In the genomic region with DNA sequence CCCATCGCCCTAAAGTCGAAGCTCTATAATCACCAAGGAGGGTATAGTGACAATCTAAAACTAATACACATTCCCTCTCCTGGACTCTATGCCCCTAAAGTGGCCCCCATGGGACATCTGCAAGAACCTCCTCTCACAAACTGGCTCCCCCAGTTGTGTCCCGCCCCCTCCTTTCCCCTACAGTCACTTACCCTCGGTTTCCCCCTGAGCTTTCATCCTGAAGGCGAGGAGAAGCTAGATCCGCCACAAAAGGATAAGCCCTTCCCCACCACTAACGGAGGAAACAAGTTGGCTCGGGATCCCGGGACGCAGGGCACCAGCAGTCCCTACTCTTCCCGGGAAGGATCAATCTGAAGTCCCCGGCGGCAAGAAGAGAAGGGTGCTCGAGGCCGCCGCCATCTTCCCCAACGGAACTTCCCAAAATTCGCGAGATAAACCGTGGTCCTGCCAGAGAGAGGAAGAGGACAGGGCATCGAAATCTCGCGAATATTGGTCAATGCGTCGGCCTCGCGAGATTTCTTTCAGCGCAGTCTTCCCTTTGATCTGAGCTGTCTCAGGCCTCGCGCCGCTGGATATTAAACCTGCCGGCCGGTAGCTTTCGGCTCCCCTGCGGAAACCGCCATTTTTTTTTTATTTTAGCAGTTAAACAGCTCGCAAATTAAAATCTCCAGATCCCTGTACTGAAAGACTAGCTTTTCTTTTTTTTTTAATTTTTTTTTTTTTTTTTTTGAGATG, we compare ENCODE assay signal across 8 cellular contexts. TPM values are rescaled to one million over a fixed set of nuclear protein-coding genes. Genes with fewer than 3 reads are reported as not detected.
A peak's percentile ranks its signal among the peaks of the same experiment; 100 is the strongest.
DNase-seq lines count a peak whose midpoint lies in the region; ATAC-seq and TF ChIP-seq lines count a peak whose summit lies in the region.

TSS of gene MED1 (minus strand) at position 417 of the 735 bp plus-strand sequence. CDS start at position 216, 201 bp downstream.

- peak within 1 kb of the TSS; percentile 99 for H3K4me3 Mint-ChIP-seq in HFFc6
- peak within 1 kb of the TSS; percentile 94 for H3K4me3 Mint-ChIP-seq in activated naive CD4-positive, alpha-beta T cell treated with anti-CD3 and anti-CD28 coated beads, Interleukin-2, amount 10 ng/mL, durations not matched to agents 7 days and 5 days

- TF ChIP-seq CTCF in HFFc6 (IDR thresholded peaks at IDR 0.05) (no peak), NB4 (IDR thresholded peaks at IDR 0.05; ENCODE audit: low read depth, low read length) (no peak), gastroesophageal sphincter (IDR thresholded peaks at IDR 0.05) (no peak)

- TF ChIP-seq POLR2A in NB4 (IDR thresholded peaks at IDR 0.05; ENCODE audit: extremely low read depth, insufficient read length) (peak; percentile 81), gastroesophageal sphincter (IDR thresholded peaks at IDR 0.05) (peak in 1 of 2 donors; percentile 55)

- peaks cover 7% of the 10 kb centered on the region; the same call in 1 of the 2 replicates for H3K27me3 Mint-ChIP-seq in HFFc6 (ENCODE audit: insufficient read depth)
- H3K27me3 Mint-ChIP-seq in activated naive CD4-positive, alpha-beta T cell treated with anti-CD3 and anti-CD28 coated beads, Interleukin-2, amount 10 ng/mL, durations not matched to agents 7 days and 5 days: no peaks in the 10 kb centered on the region

- H3K27me3 ChIP-seq in gastroesophageal sphincter: no peaks in the 10 kb centered on the region

- H3K4me1 ChIP-seq in gastroesophageal sphincter: peaks cover 3 to 26% (median 8%) of the 10 kb centered on the region in 3 donors

- H3K36me3 Mint-ChIP-seq in HFFc6 (ENCODE audit: low read depth): peaks cover 29% of the 10 kb centered on the region
- H3K36me3 Mint-ChIP-seq in activated naive CD4-positive, alpha-beta T cell treated with anti-CD3 and anti-CD28 coated beads, Interleukin-2, amount 10 ng/mL, durations not matched to agents 7 days and 5 days: peaks cover 12% of the 10 kb centered on the region

- H3K9ac ChIP-seq in SK-N-MC (ENCODE audit: insufficient read length): peak within 1 kb of the TSS; percentile 98

- no peak for TF ChIP-seq EP300 in gastroesophageal sphincter (IDR thresholded peaks at IDR 0.05)

- DNase-seq in GM03348 (ENCODE audit: low spot score) (peak; percentile 96), HFFc6 (peak; percentile 97), NB4 (ENCODE audit: low read depth) (peak; percentile 99), SK-N-MC (ENCODE audit: low read depth, low spot score) (peak; percentile 92), non-pigmented ciliary epithelial cell (ENCODE audit: low read depth) (peak; percentile 89), superior temporal gyrus (ENCODE audit: extremely low spot score) (peak; percentile 95)
- peak; percentile 96 for DNase-seq in activated naive CD4-positive, alpha-beta T cell treated with anti-CD3 and anti-CD28 coated beads, Interleukin-2, amount 10 ng/mL, durations not matched to agents 7 days and 5 days

- peaks cover 10% of the 10 kb centered on the region for H3K4me1 Mint-ChIP-seq in HFFc6 (ENCODE audit: low read depth)
- H3K4me1 Mint-ChIP-seq in activated naive CD4-positive, alpha-beta T cell treated with anti-CD3 and anti-CD28 coated beads, Interleukin-2, amount 10 ng/mL, durations not matched to agents 7 days and 5 days: peaks cover 39% of the 10 kb centered on the region

- H3K4me3 ChIP-seq in NB4 (ENCODE audit: low read depth, low read length) (peak within 1 kb of the TSS; percentile 90), SK-N-MC (peak within 1 kb of the TSS; percentile 89), gastroesophageal sphincter (peak within 1 kb of the TSS; percentile 64 to 95)

- H3K36me3 ChIP-seq in SK-N-MC (ENCODE audit: insufficient read depth, low read length): peaks cover 17% of the 10 kb centered on the region
- H3K36me3 ChIP-seq in gastroesophageal sphincter: peaks cover 0 to 25% of the 10 kb centered on the region in 2 donors

- peaks cover 4% of the 10 kb centered on the region for H3K9me3 Mint-ChIP-seq in HFFc6
- no peaks in the 10 kb centered on the region for H3K9me3 Mint-ChIP-seq in activated naive CD4-positive, alpha-beta T cell treated with anti-CD3 and anti-CD28 coated beads, Interleukin-2, amount 10 ng/mL, durations not matched to agents 7 days and 5 days

- peak within 1 kb of the TSS; percentile 97 for H3K27ac Mint-ChIP-seq in HFFc6
- peak within 1 kb of the TSS; percentile 97 for H3K27ac Mint-ChIP-seq in activated naive CD4-positive, alpha-beta T cell treated with anti-CD3 and anti-CD28 coated beads, Interleukin-2, amount 10 ng/mL, durations not matched to agents 7 days and 5 days

- CTCF ChIA-PET in activated naive CD4-positive, alpha-beta T cell treated with anti-CD3 and anti-CD28 coated beads, Interleukin-2, amount 10 ng/mL, durations not matched to agents 7 days and 5 days (lab: Charles Lee): interaction anchor here (1.6 kb wide), 1 partner anchor 10 kb away, joined by 5 read pairs; the partner anchor contains the start of gene CDK12

- ATAC-seq in gastroesophageal sphincter: peak; percentile 100

- 0 to 1% methylated on average over 3 to 33 of the region's 37 CpGs for WGBS in gastroesophageal sphincter (ENCODE audit: low coverage in 1 of 2), 2 donors

- H3K27ac ChIP-seq in SK-N-MC: peak within 1 kb of the TSS; percentile 90
- H3K27ac ChIP-seq in gastroesophageal sphincter: peak within 1 kb of the TSS; percentile 74 to 88 (median 83)

- no peaks in the 10 kb centered on the region for H3K9me3 ChIP-seq in SK-N-MC (ENCODE audit: low read depth, low read length)
- H3K9me3 ChIP-seq in gastroesophageal sphincter: no peaks in the 10 kb centered on the region

RNA-seq across cellular contexts. Expression of gene MED1, which starts in this region (rescaled TPM):
- total RNA-seq in HFFc6 (2021; fragmentation: NEBNext Ultra II Directional; extraction: Animal tissue kit (Norgen Biotek cat#: 25700)): 10 to 100 TPM; 35.7 to 40.8 (median 38.5) TPM
- total RNA-seq in gastroesophageal sphincter: 10 to 100 TPM; 19.9 to 31.1 (median 25.1) TPM

Comparison
In these comparisons a context has a peak if more than half of its experiments do, and no peak if none do; other contexts are left out.
1. Peak in every context shown above with its lines: DNase-seq, ATAC-seq, H3K4me3 ChIP-seq and H3K27ac ChIP-seq.